ENCODE assay signal across 13 cellular contexts in genomic region chr5:141773779-141774531, GRCh38.
DNase-seq lines count a peak whose midpoint lies in the region.
"Had no signal": no experiment of that assay in that cellular context is flagged by ENCODE, and none has a peak within 500 bp of the region (broad histone marks: within the 10 kb centered on the region; RNA-seq: fewer than 3 reads in every experiment).

No MANE protein-coding gene starts in this region.

- no peak overlapping the region for H2AK5ac ChIP-seq in mesenchymal stem cell (ENCODE audit: low read length, severe bottlenecking)

- H2AFZ ChIP-seq in mesenchymal stem cell (ENCODE audit: low read depth, low read length) = no peak overlapping the region

- no peak overlapping the region for H3K23ac ChIP-seq in mesenchymal stem cell (ENCODE audit: low read length in 2 of 2)

- no peak overlapping the region for H3K4me2 ChIP-seq in mesenchymal stem cell (ENCODE audit: low read length, poor library complexity, severe bottlenecking)

- H3K4me3 ChIP-seq in HUES64 (ENCODE audit: low read length) = no peak overlapping the region
- H3K4me3 ChIP-seq in mesenchymal stem cell (ENCODE audit: insufficient read depth in 1 of 2, low read depth in 1 of 2, low read length in 2 of 2) = no peak overlapping the region
- H3K4me3 ChIP-seq: HAP-1 had no signal

- H2BK12ac ChIP-seq in mesenchymal stem cell (ENCODE audit: low read length in 2 of 2) = no peak overlapping the region

- H3K36me3 Mint-ChIP-seq in activated naive CD8-positive, alpha-beta T cell treated with anti-CD3 and anti-CD28 coated beads for 36 hours = no peaks in the 10 kb centered on the region
- H3K36me3 Mint-ChIP-seq: CD14-positive monocyte; CD8-positive, alpha-beta T cell had no signal

- H3K4me3 Mint-ChIP-seq in activated naive CD8-positive, alpha-beta T cell treated with anti-CD3 and anti-CD28 coated beads for 36 hours = no peak overlapping the region
- H3K4me3 Mint-ChIP-seq: CD14-positive monocyte; CD8-positive, alpha-beta T cell; HFFc6 had no signal

- no peaks in the 10 kb centered on the region for H3K9me3 Mint-ChIP-seq in activated naive CD8-positive, alpha-beta T cell treated with anti-CD3 and anti-CD28 coated beads for 36 hours
- H3K9me3 Mint-ChIP-seq: CD8-positive, alpha-beta T cell; HFFc6 had no signal

- DNase-seq in caudate nucleus (lab: John Stamatoyannopoulos, UW) = peak in 7 of 61 donors; percentile 14 to 51 (median 30)
- DNase-seq in mesenchymal stem cell = no peak
- no peak for DNase-seq in activated naive CD8-positive, alpha-beta T cell treated with anti-CD3 and anti-CD28 coated beads for 36 hours
- no peak for DNase-seq in GF-D8 (lab: John Stamatoyannopoulos, UW)
- no peak for DNase-seq in NCI-H1092 treated with DMSO at 0.1 percent for 48 hours (lab: John Stamatoyannopoulos, UW)
- no peak for DNase-seq in NCI-H748 (lab: John Stamatoyannopoulos, UW; ENCODE audit: unreplicated experiment)
- DNase-seq: CD8-positive, alpha-beta T cell; COR-L47; DMS53; HFFc6 had no signal

- H3K4me1 Mint-ChIP-seq in activated naive CD8-positive, alpha-beta T cell treated with anti-CD3 and anti-CD28 coated beads for 36 hours = peaks cover 4% of the 10 kb centered on the region
- H3K4me1 Mint-ChIP-seq: CD14-positive monocyte had no signal

- H3K18ac ChIP-seq in mesenchymal stem cell (ENCODE audit: low read depth in 1 of 2, low read length in 2 of 2) = no peak overlapping the region

- H3K9me3 ChIP-seq in HUES64 (ENCODE audit: insufficient read depth, low read depth, low read length) (no peaks in the 10 kb centered on the region), mesenchymal stem cell (ENCODE audit: control insufficient read depth, low read length) (no peaks in the 10 kb centered on the region)
- H3K9me3 ChIP-seq: HAP-1 had no signal

- no peaks in the 10 kb centered on the region for H3K79me1 ChIP-seq in mesenchymal stem cell (replicated peaks; ENCODE audit: low read length, poor library complexity, severe bottlenecking)

- H3K9ac ChIP-seq in HUES64 (ENCODE audit: low read depth, low read length) (0 out of 2 replicates have a peak overlapping the region, but pooled peaks have one; percentile 2), mesenchymal stem cell (ENCODE audit: low read length) (no peak overlapping the region)

- no peak overlapping the region for H2BK15ac ChIP-seq in mesenchymal stem cell (ENCODE audit: low read depth, poor library complexity, severe bottlenecking)

- no peak overlapping the region for H3K27ac Mint-ChIP-seq in activated naive CD8-positive, alpha-beta T cell treated with anti-CD3 and anti-CD28 coated beads for 36 hours
- H3K27ac Mint-ChIP-seq: CD14-positive monocyte; CD8-positive, alpha-beta T cell; HFFc6 had no signal

- H3K36me3 ChIP-seq in HUES64 (ENCODE audit: insufficient read depth, low read length) (no peaks in the 10 kb centered on the region), mesenchymal stem cell (ENCODE audit: control insufficient read depth in 1 of 2, insufficient read depth in 2 of 2, low read depth in 1 of 2, low read length in 2 of 2) (no peaks in the 10 kb centered on the region)
- H3K36me3 ChIP-seq: HAP-1 had no signal

- no peak overlapping the region for H3K14ac ChIP-seq in mesenchymal stem cell (ENCODE audit: low read length in 2 of 2)

- no peak overlapping the region for H3K4ac ChIP-seq in mesenchymal stem cell (ENCODE audit: low read depth in 1 of 2, low read length in 2 of 2)

- H3K27ac ChIP-seq in HUES64 (ENCODE audit: low read depth, low read length) = no peak overlapping the region
- peak overlapping the region; percentile 77 for H3K27ac ChIP-seq in caudate nucleus (ENCODE audit: low read depth, low read length)
- no peak overlapping the region for H3K27ac ChIP-seq in mesenchymal stem cell (ENCODE audit: low read length, poor library complexity, severe bottlenecking)

- WGBS in HUES64 = 74% methylated on average over 16 of the region's 16 CpGs
- 70% methylated on average over 15 of the region's 16 CpGs for WGBS in mesenchymal stem cell

- H4K91ac ChIP-seq in mesenchymal stem cell (ENCODE audit: low read length) = peak overlapping the region; percentile 23

- H3K4me1 ChIP-seq in HUES64 (ENCODE audit: insufficient read depth, low read length) (peaks cover 22% of the 10 kb centered on the region), mesenchymal stem cell (ENCODE audit: control insufficient read depth, insufficient read depth, low read depth, low read length) (peaks cover 10% of the 10 kb centered on the region)
- H3K4me1 ChIP-seq: HAP-1 had no signal

- H2BK5ac ChIP-seq in mesenchymal stem cell (ENCODE audit: low read depth, low read length, poor library complexity, severe bottlenecking) = no peak overlapping the region

- no peak overlapping the region for H2BK120ac ChIP-seq in mesenchymal stem cell (ENCODE audit: low read depth, low read length)

- H4K8ac ChIP-seq in mesenchymal stem cell (ENCODE audit: low read length) = no peak overlapping the region

- H3K27me3 Mint-ChIP-seq in activated naive CD8-positive, alpha-beta T cell treated with anti-CD3 and anti-CD28 coated beads for 36 hours = no peaks in the 10 kb centered on the region

- no peaks in the 10 kb centered on the region for H3K27me3 ChIP-seq in HUES64 (ENCODE audit: insufficient read depth, low read length)
- peaks cover 48 to 57% of the 10 kb centered on the region in 2 experiments for H3K27me3 ChIP-seq in mesenchymal stem cell (ENCODE audit: control insufficient read depth in 1 of 2, insufficient read depth in 1 of 2, low read length in 2 of 2)
